19 cellular contexts compared by ENCODE assay signal in the genomic region with DNA sequence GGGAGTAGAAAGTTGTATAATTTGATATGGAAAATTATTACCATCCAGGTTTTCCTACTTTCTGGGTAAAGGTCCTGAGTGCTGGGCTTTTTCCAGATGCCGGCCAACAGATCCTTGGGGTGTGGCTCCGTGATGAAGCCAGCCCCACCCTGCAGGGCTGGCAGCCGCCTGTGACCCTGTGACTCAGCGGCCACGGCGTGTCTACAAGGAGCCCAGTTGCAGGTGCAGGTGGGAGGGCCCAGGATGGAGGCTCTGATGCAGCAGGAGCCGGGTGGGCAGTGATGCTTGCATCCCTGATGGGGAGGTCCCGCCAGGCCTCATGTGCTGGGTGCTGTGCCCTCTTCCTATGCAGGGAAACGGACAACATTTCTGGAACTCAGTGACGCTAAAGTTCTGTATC.
DNase-seq lines count a peak whose midpoint lies in the region; ATAC-seq, FAIRE-seq and TF ChIP-seq lines count a peak whose summit lies in the region.
"Had no signal": no experiment of that assay in that cellular context is flagged by ENCODE, and none has a peak within 500 bp of the region (broad histone marks: within the 10 kb centered on the region; RNA-seq: fewer than 3 reads in every experiment).

No MANE protein-coding gene starts in this region.

- H4K20me1 ChIP-seq in PC-3 (ENCODE audit: low read length) = no peaks in the 10 kb centered on the region

- 89 to 94% methylated on average over 10 of the region's 10 CpGs for WGBS in thyroid gland, 2 donors

- H3K4me2 ChIP-seq in PC-3 (ENCODE audit: low read length) = peak overlapping the region; percentile 30

- no peaks in the 10 kb centered on the region for H3K27me3 ChIP-seq in PC-3 (ENCODE audit: low read length)
- no peaks in the 10 kb centered on the region for H3K27me3 ChIP-seq in tibial artery
- no peaks in the 10 kb centered on the region for H3K27me3 ChIP-seq in thyroid gland
- H3K27me3 ChIP-seq: breast epithelium, gastrocnemius medialis, neutrophil, suprapubic skin had no signal

- DNase-seq in H54 (ENCODE audit: insufficient read length, low spot score) = peak; percentile 28
- DNase-seq in PC-3 = peak; percentile 85
- DNase-seq in germinal center (ENCODE audit: low spot score) = peak; percentile 25
- no peak for DNase-seq in tibial artery
- no peak for DNase-seq in thyroid gland
- DNase-seq in GM20000 (ENCODE audit: low spot score) = no peak
- DNase-seq: activated CD4-positive, alpha-beta T cell treated with anti-CD3 and anti-CD28 coated beads, Interleukin-2, amount 10 ng/mL, durations not matched to agents 24 days and 14 days; AML-193; gastrocnemius medialis; left cardiac atrium; NCI-H187 treated with DMSO at 0.1 percent for 48 hours; NCI-H345; SW 1271 had no signal

- H3K9me3 ChIP-seq in PC-3 (ENCODE audit: low read length) (0 out of 2 replicates have a peak, but pooled peaks cover 4% of the 10 kb centered on the region), tibial artery (no peaks in the 10 kb centered on the region), thyroid gland (no peaks in the 10 kb centered on the region)
- H3K9me3 ChIP-seq: breast epithelium, gastrocnemius medialis, suprapubic skin had no signal

- no peak for FAIRE-seq in H54 (lab: Jason Lieb, UNC)
- FAIRE-seq: TTC549 had no signal

- H3K4me3 ChIP-seq in PC-3 (ENCODE audit: low read length) = no peak overlapping the region
- H3K4me3 ChIP-seq in tibial artery = peak overlapping the region in 1 of 2 donors; percentile 33
- no peak overlapping the region for H3K4me3 ChIP-seq in thyroid gland (replicated peaks in 1 of 3)
- H3K4me3 ChIP-seq: breast epithelium, gastrocnemius medialis, suprapubic skin had no signal

- BruUV-seq in PC-3 (replicated peaks; lab: Mats Ljungman, UMichigan) = no TSS peak

- CTCF ChIA-PET in PC-3 (lab: Charles Lee) = no interaction called here

- TF ChIP-seq POLR2A in H54 (IDR thresholded peaks at IDR 0.05; ENCODE audit: low read depth, low read length) = no peak
- TF ChIP-seq POLR2A in thyroid gland (IDR thresholded peaks at IDR 0.05) = no peak

- H3F3A ChIP-seq in PC-3 (ENCODE audit: low read length, unreplicated experiment) = no peaks in the 10 kb centered on the region

- H3K27ac ChIP-seq in PC-3 (ENCODE audit: low read length) (no peak overlapping the region), tibial artery (peak overlapping the region; percentile 41 to 50), thyroid gland (no peak overlapping the region)
- H3K27ac ChIP-seq: breast epithelium, gastrocnemius medialis, neutrophil, suprapubic skin had no signal

- H3K9me2 ChIP-seq in PC-3 (replicated peaks; ENCODE audit: low read length) = no peaks in the 10 kb centered on the region

- TF ChIP-seq CTCF in PC-3 (conservative IDR thresholded peaks at IDR 0.05; ENCODE audit: low read depth, low read length) = no peak
- TF ChIP-seq CTCF in tibial artery (IDR thresholded peaks at IDR 0.05) = no peak
- TF ChIP-seq CTCF in thyroid gland (IDR thresholded peaks at IDR 0.05) = no peak
- no peak for TF ChIP-seq CTCF in GM20000 (IDR thresholded peaks at IDR 0.05; ENCODE audit: extremely low read depth, missing control alignments)

- intact Hi-C loops in PC-3 (cut with micrococcal nuclease) (no loop called here), tibial artery (cut with DNase I; ENCODE audit: low total_unique reads) (no loop called here), thyroid gland (cut with DNase I) (no loop called here)

- POLR2A ChIA-PET in PC-3 (lab: Charles Lee; ENCODE audit: unreplicated experiment) = interaction anchor here (0.6 kb wide), 1 partner anchor 40 kb away, joined by 4 read pairs; no protein-coding TSS in a partner anchor

- H3K79me2 ChIP-seq in PC-3 (ENCODE audit: low read length) = no peaks in the 10 kb centered on the region

- ATAC-seq in PC-3 (peak; percentile 99), GM21423 (IDR thresholded peaks at IDR 0.05; ENCODE audit: unreplicated experiment) (no peak)
- ATAC-seq: activated T-helper 17 cell treated with anti-CD3 and anti-CD28 coated beads, Interleukin-2, amount 50 U/mL, for 72 hours; gastrocnemius medialis; left cardiac atrium had no signal

- no peak overlapping the region for H3K9ac ChIP-seq in PC-3 (ENCODE audit: low read length)

- H3K36me3 ChIP-seq in PC-3 (ENCODE audit: low read depth, low read length) (no peaks in the 10 kb centered on the region), tibial artery (no peaks in the 10 kb centered on the region), thyroid gland (no peaks in the 10 kb centered on the region)
- H3K36me3 ChIP-seq: breast epithelium, gastrocnemius medialis, neutrophil, suprapubic skin had no signal

- H3K4me1 ChIP-seq in PC-3 (ENCODE audit: insufficient read depth, low read length) (peaks cover 7% of the 10 kb centered on the region; the same call in 1 of the 2 replicates), tibial artery (peaks cover 0 to 18% (median 4%) of the 10 kb centered on the region in 4 donors), thyroid gland (no peaks in the 10 kb centered on the region)
- H3K4me1 ChIP-seq: breast epithelium, gastrocnemius medialis, suprapubic skin had no signal

- no peak overlapping the region; the same call in 1 of the 2 replicates for H2AFZ ChIP-seq in PC-3 (ENCODE audit: low read length)

Comparison
In these comparisons a context has a peak if more than half of its experiments do, and no peak if none do; other contexts are left out.
1. DNase-seq: peak in H54 (single experiment), PC-3 (single experiment) and germinal center (single experiment); none in tibial artery (0 of 2), thyroid gland (0 of 2) and GM20000 (single experiment).
2. H3K27ac ChIP-seq: peak in tibial artery (2 of 2); none in PC-3 (single experiment) and thyroid gland (0 of 3).